Comparison of ENCODE assay signal across 22 cellular contexts in the genomic region with DNA sequence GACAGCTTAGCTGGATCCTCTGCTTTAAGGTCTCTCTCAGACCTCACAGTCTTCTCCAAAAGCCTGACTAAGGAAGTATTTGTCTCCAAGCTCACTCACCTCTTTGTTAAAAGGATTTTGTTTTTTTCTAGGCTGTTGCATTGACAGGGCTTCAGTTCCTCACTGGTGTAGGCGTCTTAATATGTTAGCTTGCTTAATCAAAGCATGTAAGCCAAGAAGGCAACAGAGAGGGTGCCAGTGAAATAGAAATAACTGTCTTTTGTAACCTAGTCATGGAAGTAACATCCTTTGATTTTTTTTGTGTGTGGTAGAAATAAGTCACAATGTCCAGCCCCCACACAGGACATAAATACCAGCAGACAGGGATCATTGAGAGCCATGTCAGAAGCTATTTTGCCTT.
"Had no signal": no experiment of that assay in that cellular context is flagged by ENCODE, and none has a peak within 500 bp of the region (broad histone marks: within the 10 kb centered on the region; RNA-seq: fewer than 3 reads in every experiment).

No MANE protein-coding gene starts in this region.

- H2AFZ ChIP-seq: parathyroid adenoma had no signal

- H3K27ac Mint-ChIP-seq: activated B cell treated with CpG ODN at 0.5 μM for 24 hours; activated CD4-positive, alpha-beta memory T cell treated with anti-CD3 and anti-CD28 coated beads for 36 hours; activated naive CD4-positive, alpha-beta T cell treated with anti-CD3 and anti-CD28 coated beads, Interleukin-2, amount 50 U/mL, for 24 hours; stimulated activated memory B cell treated with anti-CD40 and anti-IgM and Interleukin-4, amounts not matched to agents 10 μg/mL and 1 μg/mL and 100 μg/mL, for 72 hours had no signal

- H3K27me3 Mint-ChIP-seq: activated B cell treated with CpG ODN at 0.5 μM for 24 hours; activated CD4-positive, alpha-beta memory T cell treated with anti-CD3 and anti-CD28 coated beads for 36 hours; activated naive CD4-positive, alpha-beta T cell treated with anti-CD3 and anti-CD28 coated beads, Interleukin-2, amount 50 U/mL, for 24 hours; stimulated activated memory B cell treated with anti-CD40 and anti-IgM and Interleukin-4, amounts not matched to agents 10 μg/mL and 1 μg/mL and 100 μg/mL, for 72 hours had no signal

- H3K9ac ChIP-seq: parathyroid adenoma had no signal

- DNase-seq: activated B cell treated with CpG ODN at 0.5 μM for 24 hours; activated CD4-positive, alpha-beta memory T cell treated with anti-CD3 and anti-CD28 coated beads for 36 hours; activated CD4-positive, alpha-beta T cell treated with anti-CD3 and anti-CD28 coated beads for 4 hours; activated gamma-delta T cell treated with Interleukin-2 at 50 U/mL for 16 hours; aorta; brain microvascular endothelial cell; effector memory CD4-positive, alpha-beta T cell; islet precursor cell; left cardiac atrium; stimulated activated CD4-positive, alpha-beta T cell treated with anti-CD3 and anti-CD28 coated beads, Interleukin-15, amount 100 ng/mL, for 24 hours; stomach; T-helper 9 cell; transverse colon; uterus had no signal

- H3K4me3 ChIP-seq: gastroesophageal sphincter, smooth muscle cell, stomach, transverse colon, uterus had no signal

- H3K4me3 Mint-ChIP-seq: activated B cell treated with CpG ODN at 0.5 μM for 24 hours; activated CD4-positive, alpha-beta memory T cell treated with anti-CD3 and anti-CD28 coated beads for 36 hours; activated naive CD4-positive, alpha-beta T cell treated with anti-CD3 and anti-CD28 coated beads, Interleukin-2, amount 50 U/mL, for 24 hours; nephron; stimulated activated memory B cell treated with anti-CD40 and anti-IgM and Interleukin-4, amounts not matched to agents 10 μg/mL and 1 μg/mL and 100 μg/mL, for 72 hours had no signal

- H3K36me3 ChIP-seq: brain microvascular endothelial cell, uterus had no signal

- H3K9me3 Mint-ChIP-seq: activated B cell treated with CpG ODN at 0.5 μM for 24 hours; activated CD4-positive, alpha-beta memory T cell treated with anti-CD3 and anti-CD28 coated beads for 36 hours; activated naive CD4-positive, alpha-beta T cell treated with anti-CD3 and anti-CD28 coated beads, Interleukin-2, amount 50 U/mL, for 24 hours; nephron; stimulated activated memory B cell treated with anti-CD40 and anti-IgM and Interleukin-4, amounts not matched to agents 10 μg/mL and 1 μg/mL and 100 μg/mL, for 72 hours had no signal

- H3K79me2 ChIP-seq: parathyroid adenoma had no signal

- ATAC-seq: gastroesophageal sphincter; left cardiac atrium; sciatic nerve; stimulated activated memory B cell treated with anti-CD40 and anti-IgM and Interleukin-4, amounts not matched to agents 10 μg/mL and 1 μg/mL and 100 μg/mL, for 72 hours had no signal

- FAIRE-seq: colon had no signal

- H3K27me3 ChIP-seq: brain microvascular endothelial cell, gastroesophageal sphincter, stomach, transverse colon, uterus had no signal

- H3K4me1 Mint-ChIP-seq: activated B cell treated with CpG ODN at 0.5 μM for 24 hours had no signal

- H3K4me1 ChIP-seq: gastroesophageal sphincter, parathyroid adenoma, stomach, transverse colon, uterus had no signal

- H3K27ac ChIP-seq: brain microvascular endothelial cell, gastroesophageal sphincter, parathyroid adenoma, stomach, transverse colon, uterus had no signal

- H3K4me2 ChIP-seq: smooth muscle cell had no signal

- H3K9me3 ChIP-seq: gastroesophageal sphincter, stomach, transverse colon, uterus had no signal
